In the genomic region with DNA sequence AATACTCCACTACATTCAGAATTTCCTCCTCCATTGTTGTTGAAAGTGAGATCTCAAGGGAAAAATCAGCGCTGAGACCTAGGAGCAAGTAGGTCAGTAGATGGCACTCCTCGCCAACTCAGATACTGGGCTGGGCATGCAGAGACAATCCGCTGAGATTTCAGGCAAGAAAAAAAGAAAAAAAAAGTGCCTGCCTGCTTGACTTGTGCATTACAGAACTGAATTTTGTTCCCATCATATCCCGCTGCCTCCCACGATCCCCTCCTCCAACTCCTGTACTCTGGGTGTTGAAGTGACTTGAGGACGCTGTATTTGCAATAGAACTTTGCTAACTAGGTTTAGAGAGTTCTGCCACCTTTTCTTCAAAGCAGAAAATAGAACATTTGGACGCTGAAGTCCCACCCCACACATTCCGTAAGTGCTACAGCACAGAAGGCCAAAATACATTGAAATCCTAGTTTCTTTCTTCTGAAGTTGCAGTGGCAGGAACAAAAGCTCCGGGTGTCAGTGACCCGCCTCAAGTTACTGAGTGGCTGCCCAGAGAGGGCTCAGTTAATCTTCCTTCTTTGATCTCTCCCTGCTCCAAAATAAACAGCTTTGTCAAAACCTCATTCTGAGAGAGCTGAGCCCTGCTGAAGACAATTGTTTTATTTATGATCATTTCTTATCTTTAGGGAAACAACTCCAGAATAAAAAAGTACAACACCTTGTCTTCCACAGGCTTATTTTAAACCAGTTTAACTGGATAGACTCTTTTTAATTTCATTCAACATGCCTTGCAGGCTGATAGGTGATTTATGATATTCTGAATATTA, we compare ENCODE assay signal across 8 cellular contexts.
DNase-seq lines count a peak whose midpoint lies in the region; FAIRE-seq and TF ChIP-seq lines count a peak whose summit lies in the region.

No MANE protein-coding gene starts in this region.

- H3K4me3 ChIP-seq in HFF-Myc (replicated peaks; ENCODE audit: low read depth, low read length): no peak overlapping the region
- H3K4me3 ChIP-seq in mesendoderm (ENCODE audit: low read length): no peak overlapping the region

- H2BK5ac ChIP-seq in mesendoderm (ENCODE audit: low read length): no peak overlapping the region

- H3K23ac ChIP-seq in mesendoderm (ENCODE audit: low read length): no peak overlapping the region

- peak overlapping the region; percentile 28 for H3K4me2 ChIP-seq in mesendoderm (ENCODE audit: low read length)

- FAIRE-seq in endometrium (lab: Jason Lieb, UNC): peak; percentile 12

- no peak overlapping the region for H2BK120ac ChIP-seq in mesendoderm (ENCODE audit: low read depth, low read length)

- no peak overlapping the region for H4K5ac ChIP-seq in mesendoderm (ENCODE audit: low read length)

- no peak overlapping the region for H2AK5ac ChIP-seq in mesendoderm (ENCODE audit: low read length)

- DNase-seq in EL (peak; percentile 86), HFF-Myc (ENCODE audit: extremely low read depth, low read depth) (peak; percentile 73), NCI-H2171 treated with DMSO at 0.1 percent for 48 hours (lab: John Stamatoyannopoulos, UW) (peak; percentile 73), mesendoderm (peak; percentile 90), GF-D8 (lab: John Stamatoyannopoulos, UW) (no peak)
- peak; percentile 50 to 51 for DNase-seq in activated CD4-positive, alpha-beta T cell treated with anti-CD3 and anti-CD28 coated beads, Interleukin-2, amount 50 U/mL, for 4 hours
- DNase-seq in stimulated activated CD8-positive, alpha-beta memory T cell treated with anti-CD3 and anti-CD28 coated beads, Interleukin-15, amount 100 ng/mL, for 1 hour (ENCODE audit: low read depth): peak; percentile 14

- H4K8ac ChIP-seq in mesendoderm (ENCODE audit: low read depth, low read length): no peak overlapping the region

- H3K36me3 ChIP-seq in mesendoderm (ENCODE audit: control insufficient read depth, insufficient read depth, low read length): no peaks in the 10 kb centered on the region

- peak overlapping the region; percentile 60 for H3K9ac ChIP-seq in mesendoderm (ENCODE audit: low read length)

- H3K27me3 ChIP-seq in mesendoderm (ENCODE audit: insufficient read depth, low read length, poor library complexity): no peaks in the 10 kb centered on the region

- H3K18ac ChIP-seq in mesendoderm (ENCODE audit: low read length): peak overlapping the region; percentile 71

- no CpG with 5 or more reads among the region's 10 CpGs for WGBS in mesendoderm (ENCODE audit: extremely low coverage, insufficient coverage, low lambda C conversion rate)

- TF ChIP-seq CTCF in HFF-Myc (IDR thresholded peaks at IDR 0.05; ENCODE audit: low read depth, low read length, missing control alignments): peak; percentile 84

- H3K4ac ChIP-seq in mesendoderm (ENCODE audit: low read depth, low read length): no peak overlapping the region

- no peaks in the 10 kb centered on the region for H3K79me1 ChIP-seq in mesendoderm (ENCODE audit: low read length)

- no peaks in the 10 kb centered on the region for H3K4me1 ChIP-seq in mesendoderm (ENCODE audit: control insufficient read depth, low read depth, low read length)

- H2BK15ac ChIP-seq in mesendoderm (replicated peaks; ENCODE audit: low read depth): no peak overlapping the region

- peak overlapping the region; percentile 69 for H3K27ac ChIP-seq in mesendoderm (ENCODE audit: low read depth, low read length)

- peak overlapping the region; percentile 75 for H3K56ac ChIP-seq in mesendoderm (ENCODE audit: low read length)

- no peaks in the 10 kb centered on the region for H3K79me2 ChIP-seq in mesendoderm (ENCODE audit: control insufficient read depth, insufficient read depth, low read length)
